29 cellular contexts compared by ENCODE assay signal in genomic region chr1:233584931-233585330, GRCh38. TPM values are rescaled to one million over a fixed set of nuclear protein-coding genes. Genes with fewer than 3 reads are reported as not detected.
"Had no signal": no experiment of that assay in that cellular context is flagged by ENCODE, and none has a peak within 500 bp of the region (broad histone marks: within the 10 kb centered on the region; RNA-seq: fewer than 3 reads in every experiment).

No MANE protein-coding gene starts in this region.

- H3K4me1 ChIP-seq: ascending aorta, breast epithelium, gastroesophageal sphincter, heart right ventricle had no signal

- H3K27me3 ChIP-seq: ascending aorta, breast epithelium, cardiac muscle cell, esophagus squamous epithelium, gastroesophageal sphincter, hepatocyte had no signal

- DNase-seq: activated CD4-positive, alpha-beta memory T cell treated with anti-CD3 and anti-CD28 coated beads for 36 hours; activated CD4-positive, alpha-beta T cell treated with anti-CD3 and anti-CD28 coated beads for 36 hours; activated CD4-positive, alpha-beta T cell treated with anti-CD3 and anti-CD28 coated beads, Interleukin-2, amount 10 ng/mL, durations not matched to agents 24 days and 14 days; activated CD4-positive, CD25-positive, alpha-beta regulatory T cell; activated CD4-positive, CD25-positive, alpha-beta regulatory T cell treated with anti-CD3 and anti-CD28 coated beads, Interleukin-2, amount 50 U/mL, for 72 hours; activated CD8-positive, alpha-beta memory T cell treated with anti-CD3 and anti-CD28 coated beads, Interleukin-2, amount 50 U/mL, for 48 hours; activated CD8-positive, alpha-beta T cell treated with anti-CD3 and anti-CD28 coated beads, Interleukin-2, amount 10 ng/mL, durations not matched to agents 7 days and 5 days; activated gamma-delta T cell; activated naive CD4-positive, alpha-beta T cell; activated naive CD4-positive, alpha-beta T cell treated with anti-CD3 and anti-CD28 coated beads, Interleukin-2, amount 10 ng/mL, durations not matched to agents 7 days and 5 days; activated naive CD8-positive, alpha-beta T cell treated with anti-CD3 and anti-CD28 coated beads, Interleukin-2, amount 10 ng/mL, durations not matched to agents 7 days and 5 days; activated T-cell treated with anti-CD3 and anti-CD28 coated beads for 4 hours; activated T-cell treated with anti-CD3 and anti-CD28 coated beads, Interleukin-2, amount 50 U/mL, for 24 hours; activated T-cell treated with anti-CD3 and anti-CD28 coated beads, Interleukin-2, amount 50 U/mL, for 72 hours; central memory CD4-positive, alpha-beta T cell; cerebellar nuclear complex; cortex of kidney; dermis blood vessel endothelial cell; effector CD4-positive, alpha-beta T cell; effector memory CD8-positive, alpha-beta T cell; erythroblast; esophagus squamous epithelium; foreskin melanocyte; heart right ventricle had no signal

- H3K4me3 ChIP-seq: ascending aorta, breast epithelium, cardiac muscle cell, esophagus squamous epithelium, gastroesophageal sphincter, heart right ventricle, hepatocyte had no signal

- H3K79me2 ChIP-seq: hepatocyte had no signal

- H3K4me2 ChIP-seq: hepatocyte had no signal

- H3K9me3 ChIP-seq: ascending aorta, esophagus squamous epithelium had no signal

- H3K36me3 ChIP-seq: ascending aorta, breast epithelium, cardiac muscle cell, esophagus squamous epithelium, gastroesophageal sphincter, heart right ventricle had no signal

- H3K27ac ChIP-seq: ascending aorta, breast epithelium, cardiac muscle cell, esophagus squamous epithelium, gastroesophageal sphincter, heart right ventricle, hepatocyte had no signal

- H2AFZ ChIP-seq: hepatocyte had no signal

RNA-seq across cellular contexts. Expression of gene KCNK1, which starts 29.0 kb away (rescaled TPM):
- total RNA-seq: activated naive CD8-positive, alpha-beta T cell treated with anti-CD3 and anti-CD28 coated beads, Interleukin-2, amount 10 ng/mL, durations not matched to agents 7 days and 5 days had no signal
